ENCODE assay signal across 28 cellular contexts in the genomic region with DNA sequence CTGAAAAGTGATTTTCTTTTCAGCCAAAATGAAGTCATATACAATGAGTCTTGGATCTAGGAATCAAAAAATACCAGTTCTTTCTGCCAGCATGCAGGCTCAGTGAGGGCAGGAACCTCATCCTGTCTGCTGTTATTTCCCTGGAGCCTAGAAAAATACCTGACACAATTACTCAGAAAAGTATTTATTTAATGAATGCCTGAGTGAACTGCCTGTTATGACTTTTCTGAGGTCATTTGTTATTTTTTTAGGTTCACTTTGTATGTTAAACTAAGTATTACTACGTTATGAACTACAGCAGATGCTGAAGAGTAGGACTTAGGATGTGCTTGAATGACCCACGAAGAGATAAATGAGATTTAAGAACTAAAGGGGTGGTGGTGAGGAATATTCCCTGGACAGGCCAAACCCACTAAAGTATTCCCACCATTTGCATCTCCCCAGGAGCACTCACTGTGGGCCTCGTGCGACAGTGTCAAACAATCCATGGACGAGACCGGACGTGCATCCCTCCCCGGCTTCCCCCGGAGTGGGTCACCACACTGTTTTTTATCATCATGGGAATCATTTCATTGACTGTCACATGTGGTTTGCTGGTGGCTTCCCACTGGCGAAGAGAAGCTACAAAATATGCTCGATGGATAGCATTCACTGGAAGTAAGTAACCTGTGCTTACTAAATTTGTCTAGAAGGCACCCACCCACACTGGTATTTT. TPM values are rescaled to one million over a fixed set of nuclear protein-coding genes. Genes with fewer than 3 reads are reported as not detected.
DNase-seq lines count a peak whose midpoint lies in the region; ATAC-seq and TF ChIP-seq lines count a peak whose summit lies in the region.
"Had no signal": no experiment of that assay in that cellular context is flagged by ENCODE, and none has a peak within 500 bp of the region (broad histone marks: within the 10 kb centered on the region; RNA-seq: fewer than 3 reads in every experiment).

No MANE protein-coding gene starts in this region.

- POLR2A ChIA-PET in naive thymus-derived CD4-positive, alpha-beta T cell (lab: Charles Lee), result no interaction called here

- intact Hi-C loops in naive thymus-derived CD4-positive, alpha-beta T cell (cut with micrococcal nuclease), result loop anchor here in 1 of 2 donors (5.0 kb wide), 1 partner anchor 123 kb away; a partner anchor contains a TSS
- intact Hi-C loops in heart left ventricle (cut with DNase I), result loop anchor here in 7 of 10 donors (2.0 to 10.0 kb wide), 5 partner anchors 66 to 123 kb away; a partner anchor contains a TSS

- peaks cover 0 to 5% (median 3%) of the 10 kb centered on the region in 7 donors for H3K4me1 Mint-ChIP-seq in naive thymus-derived CD4-positive, alpha-beta T cell
- H3K4me1 Mint-ChIP-seq: neural progenitor cell had no signal

- no peak overlapping the region for H3K4me3 Mint-ChIP-seq in naive thymus-derived CD4-positive, alpha-beta T cell
- H3K4me3 Mint-ChIP-seq: neural progenitor cell had no signal

- no peak for ATAC-seq in naive thymus-derived CD4-positive, alpha-beta T cell
- ATAC-seq in heart left ventricle, result no peak
- ATAC-seq: mucosa of descending colon; stimulated activated naive CD8-positive, alpha-beta T cell treated with anti-CD3 and anti-CD28 coated beads, Interleukin-15, Interleukin-2, amounts not matched to agents 100 U/mL and 50 U/mL, for 24 hours had no signal

- H3K27me3 Mint-ChIP-seq in naive thymus-derived CD4-positive, alpha-beta T cell, result no peaks in the 10 kb centered on the region

- no peaks in the 10 kb centered on the region for H3K27me3 ChIP-seq in MG63
- no peaks in the 10 kb centered on the region for H3K27me3 ChIP-seq in naive thymus-derived CD4-positive, alpha-beta T cell (ENCODE audit: control insufficient read depth in 2 of 2, insufficient read depth in 2 of 2, low read length in 2 of 2)
- no peaks in the 10 kb centered on the region for H3K27me3 ChIP-seq in heart left ventricle
- H3K27me3 ChIP-seq: esophagus squamous epithelium, neural progenitor cell, tibial artery had no signal

- WGBS in heart left ventricle, 4 donors, result 93 to 95% (median 93%) methylated on average over 11 of the region's 11 CpGs

- H3K36me3 ChIP-seq in MG63 (peaks cover 18% of the 10 kb centered on the region), heart left ventricle (peaks cover 0 to 35% (median 10%) of the 10 kb centered on the region in 9 donors)
- H3K36me3 ChIP-seq in naive thymus-derived CD4-positive, alpha-beta T cell (ENCODE audit: control insufficient read depth in 2 of 3, insufficient read depth in 3 of 3, low read length in 3 of 3), result no peaks in the 10 kb centered on the region
- H3K36me3 ChIP-seq: left ventricle myocardium inferior, neural progenitor cell, tibial artery had no signal

- H3K36me3 Mint-ChIP-seq in naive thymus-derived CD4-positive, alpha-beta T cell, result no peaks in the 10 kb centered on the region
- H3K36me3 Mint-ChIP-seq: neural progenitor cell had no signal

- peak; percentile 69 for DNase-seq in EH (ENCODE audit: low read depth)
- peak; percentile 24 for DNase-seq in MG63
- peak; percentile 68 for DNase-seq in epithelial cell of esophagus (ENCODE audit: low read depth)
- DNase-seq in renal cortical epithelial cell (ENCODE audit: low read depth), result peak; percentile 37
- DNase-seq in naive thymus-derived CD4-positive, alpha-beta T cell, result no peak
- DNase-seq in NCI-H524 (lab: John Stamatoyannopoulos, UW), result no peak
- no peak for DNase-seq in heart left ventricle
- DNase-seq: activated CD4-positive, alpha-beta T cell treated with anti-CD3 and anti-CD28 coated beads, Interleukin-2, amount 50 U/mL, for 4 hours; activated CD8-positive, alpha-beta memory T cell treated with anti-CD3 and anti-CD28 coated beads, Interleukin-2, amount 50 U/mL, for 48 hours; AML-193; anterior cingulate cortex; Caco-2; cerebellar nuclear complex; effector CD4-positive, alpha-beta T cell; esophagus squamous epithelium; left ventricle myocardium inferior; MM.1S; mucosa of descending colon; NCI-H187; NCI-H82; stimulated activated CD4-positive, alpha-beta T cell treated with anti-CD3 and anti-CD28 coated beads, Interleukin-2, amount 100 ng/mL, for 48 hours; stimulated activated naive CD8-positive, alpha-beta T cell treated with anti-CD3 and anti-CD28 coated beads, Interleukin-15, Interleukin-2, amounts not matched to agents 100 U/mL and 50 U/mL, for 24 hours; tibial artery had no signal

- no peaks in the 10 kb centered on the region for H3K4me1 ChIP-seq in naive thymus-derived CD4-positive, alpha-beta T cell (ENCODE audit: control insufficient read depth in 2 of 2, insufficient read depth in 2 of 2, low read length in 2 of 2)
- H3K4me1 ChIP-seq in heart left ventricle, result peaks cover 0 to 32% (median 13%) of the 10 kb centered on the region in 12 donors
- H3K4me1 ChIP-seq: Caco-2 had no signal

- H3K27ac Mint-ChIP-seq in naive thymus-derived CD4-positive, alpha-beta T cell, result no peak overlapping the region
- H3K27ac Mint-ChIP-seq: neural progenitor cell had no signal

- CTCF ChIA-PET in naive thymus-derived CD4-positive, alpha-beta T cell (lab: Charles Lee), result interaction anchor here (0.7 to 3.8 kb wide), 3 partner anchors 73 to 126 kb away, joined by 3 to 22 read pairs (median 4); no protein-coding TSS in a partner anchor

- no peak for TF ChIP-seq POLR2A in heart left ventricle (IDR thresholded peaks at IDR 0.05)

- no peak overlapping the region for H3K27ac ChIP-seq in naive thymus-derived CD4-positive, alpha-beta T cell (ENCODE audit: low read depth, low read length)
- no peak overlapping the region for H3K27ac ChIP-seq in heart left ventricle
- H3K27ac ChIP-seq: esophagus squamous epithelium, left ventricle myocardium inferior, neural progenitor cell, SK-N-MC, tibial artery had no signal

- TF ChIP-seq CTCF in epithelial cell of esophagus (IDR thresholded peaks at IDR 0.05; ENCODE audit: insufficient read depth, low read depth, low read length, missing control alignments), result no peak
- TF ChIP-seq CTCF in heart left ventricle (IDR thresholded peaks at IDR 0.05), result no peak

- H3K9me3 Mint-ChIP-seq in naive thymus-derived CD4-positive, alpha-beta T cell, result no peaks in the 10 kb centered on the region
- H3K9me3 Mint-ChIP-seq: neural progenitor cell had no signal

- H3K4me3 ChIP-seq in MG63 (no peak overlapping the region), epithelial cell of esophagus (ENCODE audit: low read length) (no peak overlapping the region), heart left ventricle (no peak overlapping the region)
- H3K4me3 ChIP-seq in naive thymus-derived CD4-positive, alpha-beta T cell (ENCODE audit: low read length), result no peak overlapping the region
- H3K4me3 ChIP-seq: esophagus squamous epithelium, left ventricle myocardium inferior, mucosa of descending colon, neural progenitor cell, SK-N-MC, smooth muscle cell, tibial artery had no signal

- H3K9me3 ChIP-seq in MG63, result no peaks in the 10 kb centered on the region; the same call in 1 of the 2 replicates
- no peaks in the 10 kb centered on the region for H3K9me3 ChIP-seq in naive thymus-derived CD4-positive, alpha-beta T cell (ENCODE audit: control insufficient read depth in 2 of 3, low read length in 3 of 3)
- no peaks in the 10 kb centered on the region for H3K9me3 ChIP-seq in heart left ventricle
- H3K9me3 ChIP-seq: Caco-2, esophagus squamous epithelium, left ventricle myocardium inferior, mucosa of descending colon, tibial artery had no signal

RNA-seq across cellular contexts. Expression of a gene that starts 17.1 kb away (rescaled TPM):
- total RNA-seq in MG63 (2014; rRNA removed; shearing (Covaris generic); ENCODE audit: low replicate concordance), result not detected in 2 replicates
- total RNA-seq in renal cortical epithelial cell, result 0.10 TPM in 1 of 2 replicates, not detected in the other
- total RNA-seq in naive thymus-derived CD4-positive, alpha-beta T cell, result under 1 TPM; 0.19 to 0.84 (median 0.32) TPM
- polyA plus RNA-seq in naive thymus-derived CD4-positive, alpha-beta T cell, result not detected
- 1 to 10 TPM in 1 of 9 donors, under 1 TPM in 7, not detected in 1; 0.23 to 1.3 (median 0.58) TPM for total RNA-seq in heart left ventricle
- polyA plus RNA-seq in heart left ventricle, result under 1 TPM; 0.03 to 0.65 TPM
- total RNA-seq: Caco-2; esophagus squamous epithelium; pulmonary artery endothelial cell; smooth muscle cell; T-helper 2 cell treated with Interferon-gamma antibody and Interleukin-4, amounts not matched to agents 100 ng/mL and 5 ng/mL, for 36 hours had no signal
- polyA plus RNA-seq: smooth muscle cell had no signal

Comparison
In these comparisons a context has a peak if more than half of its experiments do, and no peak if none do; other contexts are left out.
1. DNase-seq: peak in EH (single experiment), MG63 (single experiment), epithelial cell of esophagus (single experiment) and renal cortical epithelial cell (single experiment); none in naive thymus-derived CD4-positive, alpha-beta T cell (0 of 9), NCI-H524 (0 of 2) and heart left ventricle (0 of 5).